In genomic region chr3:28240440-28240839, GRCh38 we compare ENCODE assay signal across 10 cellular contexts. TPM values are rescaled to one million over a fixed set of nuclear protein-coding genes. Genes with fewer than 3 reads are reported as not detected.
A peak's percentile ranks its signal among the peaks of the same experiment; 100 is the strongest.
DNase-seq lines count a peak whose midpoint lies in the region; ATAC-seq and TF ChIP-seq lines count a peak whose summit lies in the region.
"Had no signal": no experiment of that assay in that cellular context is flagged by ENCODE, and none has a peak within 500 bp of the region (broad histone marks: within the 10 kb centered on the region; RNA-seq: fewer than 3 reads in every experiment).

No MANE protein-coding gene starts in this region.

- 38 to 70% methylated on average over 1 to 6 of the region's 7 CpGs for WGBS in gastroesophageal sphincter (ENCODE audit: low coverage in 1 of 2), 2 donors

- CTCF ChIA-PET in HEK293T (lab: Yijun Ruan, JAX), result no interaction called here

- H3K4me3 ChIP-seq in gastroesophageal sphincter (peak overlapping the region; percentile 75 to 84), skeletal muscle tissue (ENCODE audit: low read length in 3 of 3) (peak overlapping the region; percentile 89 to 98 (median 91))

- H3K9me3 ChIP-seq in gastroesophageal sphincter (no peaks in the 10 kb centered on the region), skeletal muscle tissue (ENCODE audit: control insufficient read depth in 3 of 3, low read length in 3 of 3) (no peaks in the 10 kb centered on the region)
- H3K9me3 ChIP-seq: pancreas had no signal

- H3K27me3 ChIP-seq in gastroesophageal sphincter, result no peaks in the 10 kb centered on the region
- H3K27me3 ChIP-seq in skeletal muscle tissue (ENCODE audit: control insufficient read depth in 3 of 3, insufficient read depth in 3 of 3, low read length in 3 of 3), result no peaks in the 10 kb centered on the region
- H3K27me3 ChIP-seq: pancreas had no signal

- H3K4me1 ChIP-seq in gastroesophageal sphincter, result peaks cover 2 to 30% (median 8%) of the 10 kb centered on the region in 3 donors
- peaks cover 5 to 23% (median 6%) of the 10 kb centered on the region in 3 donors for H3K4me1 ChIP-seq in skeletal muscle tissue (ENCODE audit: control insufficient read depth in 3 of 3, insufficient read depth in 3 of 3, low read length in 3 of 3)

- no peak for ATAC-seq in gastroesophageal sphincter

- POLR2A ChIA-PET in HEK293T (lab: Yijun Ruan, JAX), result interaction anchor here (1.0 to 1.3 kb wide), 2 partner anchors 109 to 744 kb away, joined by 3 read pairs; no protein-coding TSS in a partner anchor

- TF ChIP-seq POLR2A in gastroesophageal sphincter (IDR thresholded peaks at IDR 0.05), result no peak

- H3K36me3 ChIP-seq in gastroesophageal sphincter, result no peaks in the 10 kb centered on the region
- H3K36me3 ChIP-seq in skeletal muscle tissue (ENCODE audit: control insufficient read depth in 3 of 3, insufficient read depth in 3 of 3, low read length in 3 of 3), result no peaks in the 10 kb centered on the region
- H3K36me3 ChIP-seq: pancreas had no signal

- peak overlapping the region in 2 of 3 donors; percentile 55 to 91 for H3K9ac ChIP-seq in skeletal muscle tissue (ENCODE audit: low read depth in 1 of 3, low read length in 3 of 3)

- TF ChIP-seq CTCF in gastroesophageal sphincter (IDR thresholded peaks at IDR 0.05), result no peak

- DNase-seq in NCI-H1417 (lab: John Stamatoyannopoulos, UW), result peak in 2 of 3 experiments; percentile 32 to 67
- DNase-seq in NCI-H1417 treated with DMSO at 0.1 percent for 48 hours (lab: John Stamatoyannopoulos, UW), result no peak
- peak; percentile 36 to 52 for DNase-seq in SHP77 (lab: John Stamatoyannopoulos, UW)
- DNase-seq in stimulated activated CD4-positive, alpha-beta T cell treated with anti-CD3 and anti-CD28 coated beads, Interleukin-4, amount 100 ng/mL, for 1 hour, result no peak
- no peak for DNase-seq in HEK293T (ENCODE audit: extremely low spot score)
- DNase-seq in NCI-H1105 treated with DMSO at 0.1 percent for 48 hours (lab: John Stamatoyannopoulos, UW), result no peak
- DNase-seq: NCI-H226, pancreas had no signal

- no peak for TF ChIP-seq EP300 in gastroesophageal sphincter (IDR thresholded peaks at IDR 0.05)

- H3K27ac ChIP-seq in gastroesophageal sphincter (peak overlapping the region in 1 of 4 donors; percentile 90), skeletal muscle tissue (ENCODE audit: low read depth, low read length) (no peak overlapping the region)

TF ChIP-seq in HEK293T, 16 proteins besides CTCF, POLR2A, EP300 and RAD21:
- TF ChIP-seq CTBP1 (IDR thresholded peaks at IDR 0.05; ENCODE audit: borderline replicate concordance), result no peak
- no peak for TF ChIP-seq FOXA1 (IDR thresholded peaks at IDR 0.05)
- no peak for TF ChIP-seq FOXK2 (IDR thresholded peaks at IDR 0.05)
- no peak for TF ChIP-seq LEF1 (IDR thresholded peaks at IDR 0.05; ENCODE audit: borderline replicate concordance)
- no peak for TF ChIP-seq BHLHE40 (IDR thresholded peaks at IDR 0.05; ENCODE audit: borderline replicate concordance)
- no peak for TF ChIP-seq ZNF384 (IDR thresholded peaks at IDR 0.05)
- no peak for TF ChIP-seq HDGF (IDR thresholded peaks at IDR 0.05; ENCODE audit: borderline replicate concordance)
- TF ChIP-seq PKNOX1 (IDR thresholded peaks at IDR 0.05), result no peak
- TF ChIP-seq NFRKB (IDR thresholded peaks at IDR 0.05), result no peak
- no peak for TF ChIP-seq SUZ12 (IDR thresholded peaks at IDR 0.05)
- no peak for TF ChIP-seq FOXM1 (IDR thresholded peaks at IDR 0.05; ENCODE audit: borderline replicate concordance)
- TF ChIP-seq SP1 (IDR thresholded peaks at IDR 0.05), result no peak
- no peak for TF ChIP-seq ARNT (IDR thresholded peaks at IDR 0.05)
- no peak for TF ChIP-seq L3MBTL2 (conservative IDR thresholded peaks at IDR 0.05)
- TF ChIP-seq ELF4 (IDR thresholded peaks at IDR 0.05), result no peak
- TF ChIP-seq TARDBP (IDR thresholded peaks at IDR 0.05), result no peak
TF ChIP-seq in HEK293T: peak in this region for 0.

RNA-seq across cellular contexts. Expression of gene CMC1, which starts 1.0 kb away (rescaled TPM):
- total RNA-seq in gastroesophageal sphincter (10 to 100 TPM in 3 of 4 donors, 1 to 10 TPM in 1; 6.5 to 30.5 (median 19.5) TPM), skeletal muscle tissue (5.2 TPM)

Comparison
In these comparisons a context has a peak if more than half of its experiments do, and no peak if none do; other contexts are left out.
1. DNase-seq: peak in NCI-H1417 (2 of 3) and SHP77 (2 of 2); none in NCI-H1417 treated with DMSO at 0.1 percent for 48 hours (single experiment), stimulated activated CD4-positive, alpha-beta T cell treated with anti-CD3 and anti-CD28 coated beads, Interleukin-4, amount 100 ng/mL, for 1 hour (single experiment), HEK293T (single experiment) and NCI-H1105 treated with DMSO at 0.1 percent for 48 hours (single experiment).